8 cellular contexts compared by ENCODE assay signal in genomic region chr14:67420102-67420739, GRCh38. TPM values are rescaled to one million over a fixed set of nuclear protein-coding genes. Genes with fewer than 3 reads are reported as not detected.
DNase-seq lines count a peak whose midpoint lies in the region; ATAC-seq and TF ChIP-seq lines count a peak whose summit lies in the region.

No MANE protein-coding gene starts in this region.

- H3K4me2 ChIP-seq in DOHH2 (ENCODE audit: low read length), result no peak overlapping the region
- H3K4me2 ChIP-seq in Karpas-422 (ENCODE audit: low read depth, low read length, poor library complexity, severe bottlenecking), result no peak overlapping the region

- no peaks in the 10 kb centered on the region for H3K36me3 Mint-ChIP-seq in activated T-cell treated with anti-CD3 and anti-CD28 coated beads, Interleukin-2, amount 50 U/mL, for 24 hours (ENCODE audit: low read depth)

- H3K4me3 ChIP-seq in DOHH2 (ENCODE audit: low read length) (no peak overlapping the region), Karpas-422 (ENCODE audit: low read length) (no peak overlapping the region), mucosa of descending colon (no peak overlapping the region)

- no peaks in the 10 kb centered on the region for H3K27me3 ChIP-seq in DOHH2 (ENCODE audit: control insufficient read depth, low read length)
- no peaks in the 10 kb centered on the region for H3K27me3 ChIP-seq in Karpas-422 (ENCODE audit: low read length)

- H3K4me1 Mint-ChIP-seq in activated T-cell treated with anti-CD3 and anti-CD28 coated beads, Interleukin-2, amount 50 U/mL, for 24 hours (ENCODE audit: low read depth), result no peaks in the 10 kb centered on the region

- H3F3A ChIP-seq in DOHH2 (ENCODE audit: control insufficient read depth, insufficient read depth), result no peaks in the 10 kb centered on the region

- H4K20me1 ChIP-seq in DOHH2 (ENCODE audit: control insufficient read depth, insufficient read depth, low read depth, low read length) (no peaks in the 10 kb centered on the region), Karpas-422 (ENCODE audit: insufficient read depth, low read depth, low read length) (no peaks in the 10 kb centered on the region)

- no peak overlapping the region for H3K4me3 Mint-ChIP-seq in activated T-cell treated with anti-CD3 and anti-CD28 coated beads, Interleukin-2, amount 50 U/mL, for 24 hours

- H2AFZ ChIP-seq in Karpas-422 (ENCODE audit: low read length), result no peak overlapping the region

- H3K9me3 ChIP-seq in DOHH2 (ENCODE audit: control insufficient read depth, insufficient read depth, low read length), result no peaks in the 10 kb centered on the region
- H3K9me3 ChIP-seq in Karpas-422 (ENCODE audit: low read length), result no peaks in the 10 kb centered on the region
- H3K9me3 ChIP-seq in mucosa of descending colon, result no peaks in the 10 kb centered on the region

- DNase-seq in Karpas-422, result peak; percentile 94
- DNase-seq in activated T-cell treated with anti-CD3 and anti-CD28 coated beads, Interleukin-2, amount 50 U/mL, for 24 hours, result peak; percentile 50
- DNase-seq in mucosa of descending colon, result peak in 2 of 3 donors; percentile 59 to 77
- no peak for DNase-seq in DMS79 (lab: John Stamatoyannopoulos, UW)
- no peak for DNase-seq in DMS153 (lab: John Stamatoyannopoulos, UW)
- DNase-seq in NCI-H446 treated with DMSO at 0.1 percent for 48 hours (lab: John Stamatoyannopoulos, UW), result no peak

- H3K27ac ChIP-seq in DOHH2 (ENCODE audit: low read depth, low read length) (no peak overlapping the region), Karpas-422 (ENCODE audit: low read length) (no peak overlapping the region)

- intact Hi-C loops in mucosa of descending colon (cut with DNase I, micrococcal nuclease), result no loop called here

- H3K36me3 ChIP-seq in DOHH2 (ENCODE audit: control insufficient read depth, low read length) (no peaks in the 10 kb centered on the region), Karpas-422 (ENCODE audit: insufficient read depth, low read length) (no peaks in the 10 kb centered on the region), mucosa of descending colon (ENCODE audit: low read depth) (no peaks in the 10 kb centered on the region)

- no peak overlapping the region for H3K9ac ChIP-seq in Karpas-422 (ENCODE audit: low read length)

- H3K9me2 ChIP-seq in DOHH2 (replicated peaks; ENCODE audit: control insufficient read depth, low read length) (no peaks in the 10 kb centered on the region), Karpas-422 (replicated peaks; ENCODE audit: insufficient read depth, low read length) (no peaks in the 10 kb centered on the region)

- H3K79me2 ChIP-seq in DOHH2 (ENCODE audit: control insufficient read depth, low read length) (no peaks in the 10 kb centered on the region), Karpas-422 (ENCODE audit: low read length) (no peaks in the 10 kb centered on the region)

- ATAC-seq in mucosa of descending colon (peak; percentile 62), HG03097 (IDR thresholded peaks at IDR 0.05; ENCODE audit: low FRiP score, unreplicated experiment) (no peak)

- H3K4me1 ChIP-seq in DOHH2 (ENCODE audit: control insufficient read depth, low read length) (no peaks in the 10 kb centered on the region), Karpas-422 (ENCODE audit: low read length) (no peaks in the 10 kb centered on the region), mucosa of descending colon (ENCODE audit: low read depth) (peaks cover 15% of the 10 kb centered on the region)

- H3K27ac Mint-ChIP-seq in activated T-cell treated with anti-CD3 and anti-CD28 coated beads, Interleukin-2, amount 50 U/mL, for 24 hours, result no peak overlapping the region

- TF ChIP-seq CTCF in DOHH2 (IDR thresholded peaks at IDR 0.05; ENCODE audit: low read depth, low read length, poor library complexity, severe bottlenecking), result peak; percentile 95
- no peak for TF ChIP-seq CTCF in mucosa of descending colon (IDR thresholded peaks at IDR 0.05)

- H3K27me3 Mint-ChIP-seq in activated T-cell treated with anti-CD3 and anti-CD28 coated beads, Interleukin-2, amount 50 U/mL, for 24 hours, result peaks cover 12% of the 10 kb centered on the region

- no peaks in the 10 kb centered on the region for H3K9me3 Mint-ChIP-seq in activated T-cell treated with anti-CD3 and anti-CD28 coated beads, Interleukin-2, amount 50 U/mL, for 24 hours

RNA-seq across cellular contexts. Expression of gene PLEK2, which starts 8.3 kb away (rescaled TPM):
- total RNA-seq in Karpas-422 (2014; rRNA removed; shearing (Covaris generic); ENCODE audit: low replicate concordance), result not detected in 2 replicates
- total RNA-seq in mucosa of descending colon, result 10 to 100 TPM; 15.0 to 41.7 (median 30.8) TPM

Comparison
In these comparisons a context has a peak if more than half of its experiments do, and no peak if none do; other contexts are left out.
1. DNase-seq: peak in Karpas-422 (single experiment), activated T-cell treated with anti-CD3 and anti-CD28 coated beads, Interleukin-2, amount 50 U/mL, for 24 hours (single experiment) and mucosa of descending colon (2 of 3); none in DMS79 (single experiment), DMS153 (single experiment) and NCI-H446 treated with DMSO at 0.1 percent for 48 hours (single experiment).
2. RNA of gene PLEK2, which starts 8.3 kb away (total RNA-seq): 15.0 to 41.7 TPM in mucosa of descending colon; not detected in Karpas-422; every median in the first group is over 10 times any median in the second.